Comparison of ENCODE assay signal across 13 cellular contexts in the genomic region with DNA sequence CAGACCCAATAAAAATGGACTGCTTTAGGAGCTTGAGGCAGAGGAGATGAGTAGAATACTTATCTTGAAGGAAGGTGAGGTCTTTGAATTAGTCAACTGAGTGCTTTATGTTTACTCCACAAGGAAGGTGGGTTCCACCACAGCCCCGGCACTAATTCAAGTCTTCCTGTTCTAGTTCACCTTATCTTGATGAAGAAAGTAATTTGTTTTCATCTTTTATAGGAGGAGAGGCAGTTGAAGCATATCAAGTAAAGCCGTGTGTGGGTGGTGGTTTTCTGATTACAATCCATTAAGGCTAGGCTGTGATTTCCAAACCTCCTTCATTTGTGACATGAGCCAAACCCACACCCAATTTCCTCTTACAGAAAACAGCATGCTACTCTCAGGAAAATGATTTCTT. TPM values are rescaled to one million over a fixed set of nuclear protein-coding genes. Genes with fewer than 3 reads are reported as not detected.
DNase-seq lines count a peak whose midpoint lies in the region; ATAC-seq, FAIRE-seq and TF ChIP-seq lines count a peak whose summit lies in the region.
"Had no signal": no experiment of that assay in that cellular context is flagged by ENCODE, and none has a peak within 500 bp of the region (broad histone marks: within the 10 kb centered on the region; RNA-seq: fewer than 3 reads in every experiment).

No MANE protein-coding gene starts in this region.

- H3K27me3 Mint-ChIP-seq in activated T-cell treated with anti-CD3 and anti-CD28 coated beads, Interleukin-2, amount 50 U/mL, for 4 hours (ENCODE audit: low read depth) = no peaks in the 10 kb centered on the region
- H3K27me3 Mint-ChIP-seq in immature natural killer cell (ENCODE audit: low read depth in 3 of 3) = peaks cover 6 to 10% (median 7%) of the 10 kb centered on the region in 3 donors
- H3K27me3 Mint-ChIP-seq: type B pancreatic cell had no signal

- H3K36me3 ChIP-seq in suprapubic skin = peaks cover 7% of the 10 kb centered on the region

- ATAC-seq in activated T-cell treated with anti-CD3 and anti-CD28 coated beads, Interleukin-2, amount 50 U/mL, for 4 hours = peak; percentile 33 to 41

- H3K4me3 ChIP-seq in suprapubic skin = no peak overlapping the region

- peak; percentile 36 for DNase-seq in activated T-cell treated with anti-CD3 and anti-CD28 coated beads for 48 hours (ENCODE audit: low read depth)
- no peak for DNase-seq in activated T-cell treated with anti-CD3 and anti-CD28 coated beads for 4 hours
- no peak for DNase-seq in activated T-cell treated with anti-CD3 and anti-CD28 coated beads, Interleukin-2, amount 50 U/mL, for 4 hours
- peak in 2 of 3 donors; percentile 34 to 46 for DNase-seq in immature natural killer cell
- no peak for DNase-seq in suprapubic skin (ENCODE audit: low spot score in 2 of 2)
- no peak for DNase-seq in retina
- DNase-seq in NCI-H1092 treated with DMSO at 0.1 percent for 48 hours (lab: John Stamatoyannopoulos, UW) = no peak
- DNase-seq in urothelium cell line (ENCODE audit: low spot score) = no peak
- DNase-seq: NCI-H1436 had no signal

- TF ChIP-seq CTCF in suprapubic skin (IDR thresholded peaks at IDR 0.05) = no peak

- no peak for FAIRE-seq in urothelium cell line (lab: Jason Lieb, UNC)

- no peaks in the 10 kb centered on the region for H3K9me3 ChIP-seq in suprapubic skin

- H3K27ac ChIP-seq in suprapubic skin = peak overlapping the region; percentile 43

- H3K36me3 Mint-ChIP-seq in activated T-cell treated with anti-CD3 and anti-CD28 coated beads, Interleukin-2, amount 50 U/mL, for 4 hours (ENCODE audit: insufficient read depth) = peaks cover 18% of the 10 kb centered on the region
- H3K36me3 Mint-ChIP-seq in immature natural killer cell = peaks cover 0 to 11% (median 2%) of the 10 kb centered on the region in 3 donors

- TF ChIP-seq EP300 in suprapubic skin (IDR thresholded peaks at IDR 0.05) = no peak

- no peak for TF ChIP-seq POLR2A in suprapubic skin (IDR thresholded peaks at IDR 0.05)

- H3K27ac Mint-ChIP-seq in immature natural killer cell = peak overlapping the region; percentile 86 to 96 (median 94)
- H3K27ac Mint-ChIP-seq: type B pancreatic cell had no signal

- no peaks in the 10 kb centered on the region for H3K27me3 ChIP-seq in suprapubic skin

- 20% methylated on average over 2 of the region's 2 CpGs for WGBS in suprapubic skin

- peaks cover 99% of the 10 kb centered on the region for H3K4me1 Mint-ChIP-seq in activated T-cell treated with anti-CD3 and anti-CD28 coated beads, Interleukin-2, amount 50 U/mL, for 4 hours (ENCODE audit: low read depth)
- peaks cover 100% of the 10 kb centered on the region in 2 donors for H3K4me1 Mint-ChIP-seq in immature natural killer cell

- peaks cover 3% of the 10 kb centered on the region for H3K9me3 Mint-ChIP-seq in activated T-cell treated with anti-CD3 and anti-CD28 coated beads, Interleukin-2, amount 50 U/mL, for 4 hours
- no peaks in the 10 kb centered on the region for H3K9me3 Mint-ChIP-seq in immature natural killer cell
- H3K9me3 Mint-ChIP-seq: type B pancreatic cell had no signal

- peaks cover 30% of the 10 kb centered on the region for H3K4me1 ChIP-seq in suprapubic skin

- peak overlapping the region; percentile 73 for H3K4me3 Mint-ChIP-seq in activated T-cell treated with anti-CD3 and anti-CD28 coated beads, Interleukin-2, amount 50 U/mL, for 4 hours
- peak overlapping the region; percentile 68 to 83 (median 76) for H3K4me3 Mint-ChIP-seq in immature natural killer cell
- H3K4me3 Mint-ChIP-seq: type B pancreatic cell had no signal

RNA-seq across cellular contexts. Expression of gene CDRT15, which starts 35.6 kb away (rescaled TPM):
- total RNA-seq in activated T-cell treated with anti-CD3 and anti-CD28 coated beads, Interleukin-2, amount 50 U/mL, for 4 hours = not detected
- polyA plus RNA-seq in immature natural killer cell = not detected
- total RNA-seq in suprapubic skin = not detected
- total RNA-seq: epithelial cell of proximal tubule, lower leg skin had no signal
- polyA plus RNA-seq: AG04450 had no signal

Comparison
In these comparisons a context has a peak if more than half of its experiments do, and no peak if none do; other contexts are left out.
1. DNase-seq: peak in activated T-cell treated with anti-CD3 and anti-CD28 coated beads for 48 hours (single experiment) and immature natural killer cell (2 of 3); none in activated T-cell treated with anti-CD3 and anti-CD28 coated beads for 4 hours (single experiment), activated T-cell treated with anti-CD3 and anti-CD28 coated beads, Interleukin-2, amount 50 U/mL, for 4 hours (single experiment), suprapubic skin (0 of 2), retina (single experiment), NCI-H1092 treated with DMSO at 0.1 percent for 48 hours (single experiment) and urothelium cell line (single experiment).